Comparison of ENCODE assay signal across 8 cellular contexts in genomic region chr6:43269273-43270007, GRCh38. TPM values are rescaled to one million over a fixed set of nuclear protein-coding genes. Genes with fewer than 3 reads are reported as not detected.
A peak's percentile ranks its signal among the peaks of the same experiment; 100 is the strongest.
DNase-seq lines count a peak whose midpoint lies in the region; ATAC-seq and TF ChIP-seq lines count a peak whose summit lies in the region.

No MANE protein-coding gene starts in this region.

- no peaks in the 10 kb centered on the region for H3F3A ChIP-seq in SK-N-SH (replicated peaks; ENCODE audit: insufficient read depth)

- no peaks in the 10 kb centered on the region for H3K36me3 ChIP-seq in CD4-positive, CD25-positive, alpha-beta regulatory T cell (ENCODE audit: control insufficient read depth, insufficient read depth, low read length)
- H3K36me3 ChIP-seq in mucosa of rectum (ENCODE audit: control insufficient read depth in 2 of 2, insufficient read depth in 2 of 2, low read length in 2 of 2) (no peaks in the 10 kb centered on the region), tibial artery (no peaks in the 10 kb centered on the region), SK-N-SH (replicated peaks in 1 of 2; ENCODE audit: control insufficient read depth in 1 of 2, insufficient read depth in 2 of 2, low read length in 1 of 2) (no peaks in the 10 kb centered on the region)

- peak overlapping the region in 2 of 3 donors; percentile 32 to 80 for H3K27ac Mint-ChIP-seq in CD4-positive, CD25-positive, alpha-beta regulatory T cell
- peak overlapping the region; percentile 26 for H3K27ac Mint-ChIP-seq in central memory CD8-positive, alpha-beta T cell (ENCODE audit: low read depth)

- H3K27me3 ChIP-seq in CD4-positive, CD25-positive, alpha-beta regulatory T cell (ENCODE audit: control insufficient read depth, insufficient read depth, low read length) = no peaks in the 10 kb centered on the region
- H3K27me3 ChIP-seq in mucosa of rectum (ENCODE audit: control insufficient read depth in 2 of 2, insufficient read depth in 2 of 2, low read length in 2 of 2) (peaks cover 0 to 3% of the 10 kb centered on the region in 2 donors), tibial artery (peaks cover 0 to 14% of the 10 kb centered on the region in 2 donors), SK-N-SH (ENCODE audit: insufficient read depth) (no peaks in the 10 kb centered on the region)

- H3K27ac ChIP-seq in CD4-positive, CD25-positive, alpha-beta regulatory T cell (ENCODE audit: insufficient read depth, low read length, poor library complexity, severe bottlenecking) = no peak overlapping the region
- H3K27ac ChIP-seq in mucosa of rectum (ENCODE audit: low read depth in 2 of 2, low read length in 2 of 2) (peak overlapping the region; percentile 80 to 86), tibial artery (peak overlapping the region; percentile 45 to 48), SK-N-SH (ENCODE audit: low read depth in 2 of 2, low read length in 1 of 2) (no peak overlapping the region)

- CTCF ChIA-PET in SK-N-SH (lab: Yijun Ruan, JAX) = interaction anchor here (0.6 to 2.4 kb wide), 3 partner anchors 23 to 181 kb away, joined by 3 to 8 read pairs (median 3); partner anchors contain the start of gene DNPH1

- no peak for TF ChIP-seq EP300 in SK-N-SH (IDR thresholded peaks at IDR 0.05; ENCODE audit: borderline replicate concordance in 1 of 2, low read depth in 1 of 2, low read length in 1 of 2)

- no peaks in the 10 kb centered on the region for H3K9me3 ChIP-seq in CD4-positive, CD25-positive, alpha-beta regulatory T cell (ENCODE audit: control insufficient read depth in 2 of 2, low read length in 2 of 2)
- no peaks in the 10 kb centered on the region for H3K9me3 ChIP-seq in mucosa of rectum (ENCODE audit: control insufficient read depth in 2 of 2, low read length in 2 of 2)
- no peaks in the 10 kb centered on the region for H3K9me3 ChIP-seq in tibial artery
- no peaks in the 10 kb centered on the region for H3K9me3 ChIP-seq in SK-N-SH

- H3K4me3 ChIP-seq in CD4-positive, CD25-positive, alpha-beta regulatory T cell (ENCODE audit: low read depth, low read length) = no peak overlapping the region
- H3K4me3 ChIP-seq in mucosa of rectum (ENCODE audit: low read length in 2 of 2) (peak overlapping the region; percentile 50 to 65), tibial artery (peak overlapping the region; percentile 41 to 52), SK-N-SH (ENCODE audit: low read depth in 2 of 2, low read length in 1 of 2) (no peak overlapping the region)

- intact Hi-C loops in tibial artery (cut with DNase I; ENCODE audit: low total_unique reads) = loop anchor here (10.0 kb wide), 1 partner anchor 235 kb away; no protein-coding TSS in a partner anchor

- H3K4me1 ChIP-seq in CD4-positive, CD25-positive, alpha-beta regulatory T cell (ENCODE audit: control insufficient read depth, insufficient read depth, low read length, poor library complexity, severe bottlenecking) = peaks cover 10% of the 10 kb centered on the region
- H3K4me1 ChIP-seq in mucosa of rectum (ENCODE audit: control insufficient read depth in 2 of 2, insufficient read depth in 2 of 2, low read length in 2 of 2) (peaks cover 42 to 49% of the 10 kb centered on the region in 2 donors), tibial artery (peaks cover 0 to 26% (median 25%) of the 10 kb centered on the region in 4 donors), SK-N-SH (ENCODE audit: control insufficient read depth in 1 of 2, insufficient read depth in 2 of 2, low read depth in 1 of 2, low read length in 1 of 2) (peaks cover 0 to 17% of the 10 kb centered on the region in 2 experiments; a peak in 1 of 4 replicates)

- no peak overlapping the region for H2AFZ ChIP-seq in SK-N-SH (ENCODE audit: low read depth)

- peak; percentile 52 to 59 for ATAC-seq in CD4-positive, CD25-positive, alpha-beta regulatory T cell (ENCODE audit: low read depth in 2 of 2)
- ATAC-seq in central memory CD8-positive, alpha-beta T cell (replicated peaks; ENCODE audit: extremely low read depth, poor library complexity, severe bottlenecking) = peak; percentile 76
- ATAC-seq in GM18505 (IDR thresholded peaks at IDR 0.05; ENCODE audit: unreplicated experiment) = no peak

- POLR2A ChIA-PET in SK-N-SH (lab: Yijun Ruan, JAX) = no interaction called here

- 94% methylated on average over 27 of the region's 44 CpGs for WGBS in SK-N-SH (ENCODE audit: low lambda C conversion rate)

- DNase-seq in CD4-positive, CD25-positive, alpha-beta regulatory T cell = peak; percentile 20 to 36 (median 34)
- DNase-seq in T-helper 1 cell (peak in 3 of 5 donors; percentile 18 to 32 (median 24)), tibial artery (no peak), SK-N-SH (no peak), NCI-H1417 (lab: John Stamatoyannopoulos, UW) (no peak)
- peak in 1 of 2 donors; percentile 22 for DNase-seq in central memory CD8-positive, alpha-beta T cell (ENCODE audit: low spot score in 2 of 2)

- H3K9me3 Mint-ChIP-seq in CD4-positive, CD25-positive, alpha-beta regulatory T cell = no peaks in the 10 kb centered on the region
- H3K9me3 Mint-ChIP-seq in central memory CD8-positive, alpha-beta T cell = no peaks in the 10 kb centered on the region

- no peak for TF ChIP-seq POLR2A in GM18505 (IDR thresholded peaks at IDR 0.05; ENCODE audit: borderline replicate concordance, extremely low read depth, insufficient read depth, insufficient read length)

- no peak overlapping the region for H3K4me2 ChIP-seq in SK-N-SH

- peak overlapping the region; percentile 52 to 70 for H3K9ac ChIP-seq in mucosa of rectum (ENCODE audit: low read depth in 1 of 2, low read length in 2 of 2)
- H3K9ac ChIP-seq in SK-N-SH = no peak overlapping the region

- peak overlapping the region; percentile 21 to 87 (median 80) for H3K4me3 Mint-ChIP-seq in CD4-positive, CD25-positive, alpha-beta regulatory T cell
- peak overlapping the region; percentile 78 for H3K4me3 Mint-ChIP-seq in central memory CD8-positive, alpha-beta T cell

- TF ChIP-seq CTCF in tibial artery (IDR thresholded peaks at IDR 0.05) (no peak), SK-N-SH (IDR thresholded peaks at IDR 0.05) (no peak)

- no peaks in the 10 kb centered on the region for H3K36me3 Mint-ChIP-seq in CD4-positive, CD25-positive, alpha-beta regulatory T cell
- peaks cover 1% of the 10 kb centered on the region for H3K36me3 Mint-ChIP-seq in central memory CD8-positive, alpha-beta T cell (ENCODE audit: insufficient read depth)

- peaks cover 23% of the 10 kb centered on the region for H3K27me3 Mint-ChIP-seq in CD4-positive, CD25-positive, alpha-beta regulatory T cell
- H3K27me3 Mint-ChIP-seq in central memory CD8-positive, alpha-beta T cell = peaks cover 7% of the 10 kb centered on the region

- no peaks in the 10 kb centered on the region for H4K20me1 ChIP-seq in SK-N-SH (ENCODE audit: insufficient read depth)

- no peaks in the 10 kb centered on the region for H3K9me2 ChIP-seq in SK-N-SH

- peaks cover 0 to 12% (median 2%) of the 10 kb centered on the region in 4 donors for H3K4me1 Mint-ChIP-seq in CD4-positive, CD25-positive, alpha-beta regulatory T cell
- H3K4me1 Mint-ChIP-seq in central memory CD8-positive, alpha-beta T cell = peaks cover 7% of the 10 kb centered on the region

- no peak for TF ChIP-seq RAD21 in SK-N-SH (IDR thresholded peaks at IDR 0.05; ENCODE audit: low read length)

- H3K79me2 ChIP-seq in SK-N-SH (ENCODE audit: insufficient read depth) = no peaks in the 10 kb centered on the region

TF ChIP-seq in SK-N-SH, 30 proteins besides CTCF, POLR2A, EP300 and RAD21 (continues in another document):
- TF ChIP-seq REST (IDR thresholded peaks at IDR 0.05; ENCODE audit: low read depth, low read length) = no peak

RNA-seq across cellular contexts. Expression of gene TTBK1, which starts 26.2 kb away (rescaled TPM):
- total RNA-seq in CD4-positive, CD25-positive, alpha-beta regulatory T cell = 0.22 TPM
- not detected for polyA plus RNA-seq in CD4-positive, CD25-positive, alpha-beta regulatory T cell
- polyA plus RNA-seq in SK-N-SH (2012; rRNA removed) = 0.91 and 0.94 TPM in 2 replicates
- 0.44 and 0.79 TPM in 2 replicates for polyA plus RNA-seq in SK-N-SH (2012; cell fraction: cytosol; rRNA removed)
- 3.3 TPM in 2 replicates for polyA plus RNA-seq in SK-N-SH (2012; cell fraction: nucleus; rRNA removed)

RNA-seq across cellular contexts. Expression of gene SLC22A7, which starts 28.6 kb away (rescaled TPM):
- not detected for total RNA-seq in CD4-positive, CD25-positive, alpha-beta regulatory T cell
- polyA plus RNA-seq in CD4-positive, CD25-positive, alpha-beta regulatory T cell = not detected
- polyA plus RNA-seq in SK-N-SH (2012; rRNA removed) = not detected in 2 replicates
- polyA plus RNA-seq in SK-N-SH (2012; cell fraction: cytosol; rRNA removed) = 0.04 TPM in 1 of 2 replicates, not detected in the other
- polyA plus RNA-seq in SK-N-SH (2012; cell fraction: nucleus; rRNA removed) = 0.06 and 0.07 TPM in 2 replicates

RNA-seq across cellular contexts. Expression of gene CRIP3, which starts 39.2 kb away (rescaled TPM):
- total RNA-seq in CD4-positive, CD25-positive, alpha-beta regulatory T cell = 3.8 TPM
- under 1 TPM in 1 of 4 donors, not detected in 3; 0.35 TPM for polyA plus RNA-seq in CD4-positive, CD25-positive, alpha-beta regulatory T cell
- polyA plus RNA-seq in SK-N-SH (2012; rRNA removed) = 0.11 TPM in 1 of 2 replicates, not detected in the other
- 0.05 TPM in 1 of 2 replicates, not detected in the other for polyA plus RNA-seq in SK-N-SH (2012; cell fraction: cytosol; rRNA removed)
- polyA plus RNA-seq in SK-N-SH (2012; cell fraction: nucleus; rRNA removed) = 0.54 TPM in 1 of 2 replicates, not detected in the other

RNA-seq across cellular contexts. Expression of gene DNPH1, which starts 40.2 kb away (rescaled TPM):
- total RNA-seq in CD4-positive, CD25-positive, alpha-beta regulatory T cell = 36.6 TPM
- 100 to 1,000 TPM; 190 to 234 (median 206) TPM for polyA plus RNA-seq in CD4-positive, CD25-positive, alpha-beta regulatory T cell
- polyA plus RNA-seq in SK-N-SH (2012; rRNA removed) = 263 and 287 TPM in 2 replicates
- polyA plus RNA-seq in SK-N-SH (2012; cell fraction: cytosol; rRNA removed) = 156 and 218 TPM in 2 replicates
- 107 and 171 TPM in 2 replicates for polyA plus RNA-seq in SK-N-SH (2012; cell fraction: nucleus; rRNA removed)

Comparison
In these comparisons a context has a peak if more than half of its experiments do, and no peak if none do; other contexts are left out.
1. DNase-seq: peak in CD4-positive, CD25-positive, alpha-beta regulatory T cell (3 of 3) and T-helper 1 cell (3 of 5); none in tibial artery (0 of 2), SK-N-SH (single experiment) and NCI-H1417 (0 of 3).
2. H3K27ac ChIP-seq: peak in mucosa of rectum (2 of 2) and tibial artery (2 of 2); none in CD4-positive, CD25-positive, alpha-beta regulatory T cell (single experiment) and SK-N-SH (0 of 2).
3. H3K4me3 ChIP-seq: peak in mucosa of rectum (2 of 2) and tibial artery (2 of 2); none in CD4-positive, CD25-positive, alpha-beta regulatory T cell (single experiment) and SK-N-SH (0 of 2).